18 cellular contexts compared by ENCODE assay signal in the genomic region with DNA sequence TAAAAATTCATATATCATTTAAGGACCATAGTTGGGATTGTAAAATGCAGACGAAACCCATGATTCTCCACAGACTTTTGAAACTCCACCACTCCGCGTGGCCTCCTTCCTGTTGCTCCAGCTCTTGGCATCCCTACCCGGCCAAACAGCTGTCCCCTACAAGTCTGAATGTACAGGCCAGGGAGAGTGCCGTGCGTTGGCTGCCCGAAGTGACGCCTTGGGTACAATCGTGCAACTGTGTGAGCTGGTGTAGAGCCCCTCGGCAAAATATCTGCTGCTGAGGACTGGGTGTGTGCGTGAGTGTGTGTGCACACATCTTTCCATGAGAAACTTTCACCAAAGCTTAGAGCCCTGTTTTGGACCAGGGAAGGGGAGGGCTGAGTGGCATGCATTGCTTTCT.
"Had no signal": no experiment of that assay in that cellular context is flagged by ENCODE, and none has a peak within 500 bp of the region (broad histone marks: within the 10 kb centered on the region; RNA-seq: fewer than 3 reads in every experiment).

No MANE protein-coding gene starts in this region.

- H3K27me3 ChIP-seq: right atrium auricular region, sigmoid colon, spleen, transverse colon, vagina had no signal

- H3K4me1 ChIP-seq: lower lobe of right lung, prostate gland, right atrium auricular region, sigmoid colon, spleen, transverse colon, vagina had no signal

- DNase-seq: cerebellar nuclear complex; dorsolateral prefrontal cortex; effector CD4-positive, alpha-beta T cell; left ventricle myocardium superior; lower lobe of right lung; naive B cell; sigmoid colon; spleen; stimulated activated naive B cell treated with anti-CD40 and anti-IgM and Interleukin-4, amounts not matched to agents 10 μg/mL and 1 μg/mL and 100 μg/mL, for 72 hours; transverse colon had no signal

- ATAC-seq: left ventricle myocardium superior; lower lobe of right lung; natural killer cell treated with Interleukin-12 subunit alpha and Interleukin-12 subunit beta and Interleukin-15 and Interleukin-18, amount 100 ng/mL, for 72 hours; stimulated activated naive B cell treated with anti-CD40 and anti-IgM and Interleukin-4, amounts not matched to agents 10 μg/mL and 1 μg/mL and 100 μg/mL, for 72 hours had no signal

- H3K4me3 ChIP-seq: dorsolateral prefrontal cortex, lower lobe of right lung, prostate gland, right atrium auricular region, sigmoid colon, skin epidermis, spleen, transverse colon, vagina had no signal

- H3K9me3 ChIP-seq: lower lobe of right lung, prostate gland, right atrium auricular region, sigmoid colon, spleen, transverse colon, vagina had no signal

- FAIRE-seq: colon, frontal cortex, keratinocyte had no signal

- H3K27ac ChIP-seq: dorsolateral prefrontal cortex, lower lobe of right lung, prostate gland, right atrium auricular region, sigmoid colon, skin epidermis, spleen, transverse colon, vagina had no signal

- H3K36me3 ChIP-seq: lower lobe of right lung, prostate gland, right atrium auricular region, sigmoid colon, spleen, transverse colon, vagina had no signal
